In genomic region chr11:62607729-62608128, GRCh38 we compare ENCODE assay signal across 23 cellular contexts. TPM values are rescaled to one million over a fixed set of nuclear protein-coding genes. Genes with fewer than 3 reads are reported as not detected.
DNase-seq lines count a peak whose midpoint lies in the region; ATAC-seq and TF ChIP-seq lines count a peak whose summit lies in the region.
"Had no signal": no experiment of that assay in that cellular context is flagged by ENCODE, and none has a peak within 500 bp of the region (broad histone marks: within the 10 kb centered on the region; RNA-seq: fewer than 3 reads in every experiment).

No MANE protein-coding gene starts in this region.

- H3K4me3 ChIP-seq in endodermal cell (ENCODE audit: low read length): no peak overlapping the region
- H3K4me3 ChIP-seq: body of pancreas, colonic mucosa, tibial artery had no signal

- peaks cover 11% of the 10 kb centered on the region for H3K27me3 ChIP-seq in endodermal cell (ENCODE audit: control insufficient read depth, insufficient read depth, low read length, poor library complexity, severe bottlenecking)
- H3K27me3 ChIP-seq: BE2C, body of pancreas, colonic mucosa, tibial artery had no signal

- H3K27me3 Mint-ChIP-seq in CD14-positive monocyte (ENCODE audit: low read depth in 3 of 3) (peaks cover 0 to 2% (median 0%) of the 10 kb centered on the region in 3 donors), endodermal cell (ENCODE audit: insufficient read depth) (peaks cover 19% of the 10 kb centered on the region)
- H3K27me3 Mint-ChIP-seq: activated naive CD8-positive, alpha-beta T cell had no signal

- peak overlapping the region in 1 of 2 donors; percentile 53 for H3K4me3 Mint-ChIP-seq in CD14-positive monocyte
- H3K4me3 Mint-ChIP-seq in endodermal cell: no peak overlapping the region
- H3K4me3 Mint-ChIP-seq: activated naive CD8-positive, alpha-beta T cell; activated T-cell treated with anti-CD3 and anti-CD28 coated beads, Interleukin-2, amount 50 U/mL, for 4 hours had no signal

- 64 to 90% methylated on average over 4 of the region's 4 CpGs for WGBS in endodermal cell (ENCODE audit: insufficient coverage in 1 of 2, insufficient read length in 1 of 2), 2 experiments

- DNase-seq in DMS 273 (lab: John Stamatoyannopoulos, UW; ENCODE audit: unreplicated experiment): peak; percentile 29
- DNase-seq in DMS 273 treated with DMSO at 0.1 percent for 48 hours (lab: John Stamatoyannopoulos, UW): no peak
- peak; percentile 93 for DNase-seq in CD14-positive monocyte (ENCODE audit: low spot score)
- peak; percentile 22 for DNase-seq in NCI-H69 (lab: John Stamatoyannopoulos, UW)
- DNase-seq in endodermal cell: no peak
- no peak for DNase-seq in NCI-H2107 (lab: John Stamatoyannopoulos, UW)
- DNase-seq in Kasumi-1 (lab: John Stamatoyannopoulos, UW): no peak
- DNase-seq: activated CD4-positive, alpha-beta T cell treated with anti-CD3 and anti-CD28 coated beads for 48 hours; activated T-cell treated with anti-CD3 and anti-CD28 coated beads, Interleukin-2, amount 50 U/mL, for 4 hours; BE2C; body of pancreas; colonic mucosa; hippocampal formation; kidney; mesenchymal stem cell; MM.1S; NCI-H526 treated with DMSO at 0.1 percent for 48 hours; SK-N-SH; tibial artery had no signal

- H3K36me3 ChIP-seq in endodermal cell (ENCODE audit: control insufficient read depth, insufficient read depth, low read length): no peaks in the 10 kb centered on the region
- H3K36me3 ChIP-seq: BE2C, colonic mucosa had no signal

- H3K9me3 Mint-ChIP-seq in CD14-positive monocyte (peaks cover 0 to 2% (median 0%) of the 10 kb centered on the region in 7 donors), endodermal cell (no peaks in the 10 kb centered on the region)
- H3K9me3 Mint-ChIP-seq: activated T-cell treated with anti-CD3 and anti-CD28 coated beads, Interleukin-2, amount 50 U/mL, for 4 hours had no signal

- H3K9ac ChIP-seq in endodermal cell (ENCODE audit: extremely low read depth, low read length, poor library complexity, severe bottlenecking): no peak overlapping the region
- H3K9ac ChIP-seq: SK-N-SH had no signal

- H3K36me3 Mint-ChIP-seq in CD14-positive monocyte (peaks cover 65 to 75% of the 10 kb centered on the region in 2 donors), endodermal cell (ENCODE audit: low read depth) (peaks cover 28% of the 10 kb centered on the region)

- intact Hi-C loops in CD14-positive monocyte (cut with micrococcal nuclease): no loop called here

- ATAC-seq in GM18867 (IDR thresholded peaks at IDR 0.05; ENCODE audit: unreplicated experiment): no peak
- ATAC-seq: activated T-cell treated with anti-CD3 and anti-CD28 coated beads, Interleukin-2, amount 50 U/mL, for 4 hours; body of pancreas; Panc1 had no signal

- H3K4me1 Mint-ChIP-seq in CD14-positive monocyte (peaks cover 44% of the 10 kb centered on the region), endodermal cell (peaks cover 36% of the 10 kb centered on the region)

- peaks cover 4% of the 10 kb centered on the region for H3K4me1 ChIP-seq in endodermal cell (ENCODE audit: control insufficient read depth, insufficient read depth, low read length)
- H3K4me1 ChIP-seq: BE2C had no signal

- TF ChIP-seq CTCF in CD14-positive monocyte (IDR thresholded peaks at IDR 0.05) (no peak), endodermal cell (conservative IDR thresholded peaks at IDR 0.05) (no peak)

- H3K9me3 ChIP-seq in endodermal cell (ENCODE audit: control insufficient read depth, low read length): no peaks in the 10 kb centered on the region
- H3K9me3 ChIP-seq: BE2C, body of pancreas, colonic mucosa, SK-N-SH, tibial artery had no signal

- H3K27ac Mint-ChIP-seq in CD14-positive monocyte: peak overlapping the region; percentile 76 to 97 (median 88)
- H3K27ac Mint-ChIP-seq in endodermal cell: peak overlapping the region; percentile 91
- H3K27ac Mint-ChIP-seq: activated naive CD8-positive, alpha-beta T cell had no signal

- H3K27ac ChIP-seq in endodermal cell (ENCODE audit: low read depth, low read length): no peak overlapping the region
- H3K27ac ChIP-seq: 22Rv1, body of pancreas, colonic mucosa, tibial artery had no signal

RNA-seq across cellular contexts. Expression of gene EML3, which starts 4.8 kb away (rescaled TPM):
- 10 to 100 TPM in 1 of 2 donors, 1 to 10 TPM in 1; 7.2 to 10.6 TPM for polyA plus RNA-seq in CD14-positive monocyte
- 10 to 100 TPM; 51.5 to 57.7 TPM for total RNA-seq in endodermal cell
- polyA plus RNA-seq in endodermal cell (2013, experiment 1 of 2): 27.2 TPM
- 23.1 TPM for polyA plus RNA-seq in endodermal cell (2013, experiment 2 of 2)

RNA-seq across cellular contexts. Expression of gene ROM1, which starts 5.3 kb away (rescaled TPM):
- 1 to 10 TPM in 1 of 2 donors, under 1 TPM in 1; 0.51 to 1.4 TPM for polyA plus RNA-seq in CD14-positive monocyte
- total RNA-seq in endodermal cell: 1 to 10 TPM in 1 of 2 donors, under 1 TPM in 1; 0.71 to 1.3 TPM
- polyA plus RNA-seq in endodermal cell (2013, experiment 1 of 2): 0.71 TPM
- 1.2 TPM for polyA plus RNA-seq in endodermal cell (2013, experiment 2 of 2)

RNA-seq across cellular contexts. Expression of gene MTA2, which starts 6.1 kb away (rescaled TPM):
- 10 to 100 TPM; 14.0 to 17.6 TPM for polyA plus RNA-seq in CD14-positive monocyte
- 100 to 1,000 TPM; 131 to 155 TPM for total RNA-seq in endodermal cell
- 118 TPM for polyA plus RNA-seq in endodermal cell (2013, experiment 1 of 2)
- polyA plus RNA-seq in endodermal cell (2013, experiment 2 of 2): 114 TPM

RNA-seq across cellular contexts. Expression of gene B3GAT3, which starts 14.1 kb away (rescaled TPM):
- polyA plus RNA-seq in CD14-positive monocyte: 10 to 100 TPM; 18.5 to 19.0 TPM
- 10 to 100 TPM; 38.6 to 53.9 TPM for total RNA-seq in endodermal cell
- 35.8 TPM for polyA plus RNA-seq in endodermal cell (2013, experiment 1 of 2)
- polyA plus RNA-seq in endodermal cell (2013, experiment 2 of 2): 35.8 TPM

RNA-seq across cellular contexts. Expression of gene TUT1, which starts 16.4 kb away (rescaled TPM):
- polyA plus RNA-seq in CD14-positive monocyte: 1 to 10 TPM; 1.8 to 2.1 TPM
- 10 to 100 TPM; 16.0 to 33.5 TPM for total RNA-seq in endodermal cell
- polyA plus RNA-seq in endodermal cell (2013, experiment 1 of 2): 22.9 TPM
- polyA plus RNA-seq in endodermal cell (2013, experiment 2 of 2): 19.0 TPM

Comparison
In these comparisons a context has a peak if more than half of its experiments do, and no peak if none do; other contexts are left out.
1. DNase-seq: peak in DMS 273 (single experiment), CD14-positive monocyte (single experiment) and NCI-H69 (single experiment); none in DMS 273 treated with DMSO at 0.1 percent for 48 hours (single experiment), endodermal cell (single experiment), NCI-H2107 (single experiment) and Kasumi-1 (0 of 2).